In the genomic region with DNA sequence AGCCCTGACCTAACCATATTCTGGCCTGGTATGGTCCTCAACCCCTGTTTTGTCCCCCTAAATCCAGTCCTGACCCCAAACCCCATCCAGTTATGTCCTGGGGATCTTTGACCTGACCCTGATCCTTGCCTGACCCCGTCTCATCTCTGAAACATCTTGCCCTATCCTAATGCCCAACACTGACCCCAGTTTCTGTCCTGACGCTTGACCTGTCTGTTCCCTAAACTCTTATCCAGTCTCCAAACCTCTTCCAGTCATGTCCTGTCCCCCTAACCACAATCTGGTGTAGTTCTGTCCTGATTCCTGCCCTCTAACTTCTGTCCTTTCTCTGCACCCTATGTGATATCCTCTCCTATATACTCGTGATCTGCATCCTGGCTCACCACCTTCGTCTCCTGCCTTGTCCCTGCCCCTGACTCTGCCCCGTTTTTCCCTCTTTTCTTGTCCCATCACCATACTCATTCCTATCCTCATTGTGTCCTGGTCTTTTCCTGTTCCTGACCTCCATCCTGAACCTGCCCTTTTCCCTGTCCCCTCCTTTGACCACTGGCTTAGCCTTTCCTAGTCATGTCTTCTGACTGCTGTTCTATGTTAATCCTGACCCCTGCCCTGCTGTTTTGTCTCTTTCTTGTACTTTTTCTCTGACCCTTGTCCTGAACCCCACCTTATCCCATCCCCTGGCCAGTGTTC, we compare ENCODE assay signal across 9 cellular contexts. TPM values are rescaled to one million over a fixed set of nuclear protein-coding genes. Genes with fewer than 3 reads are reported as not detected.
DNase-seq lines count a peak whose midpoint lies in the region; ATAC-seq and TF ChIP-seq lines count a peak whose summit lies in the region.
"Had no signal": no experiment of that assay in that cellular context is flagged by ENCODE, and none has a peak within 500 bp of the region (broad histone marks: within the 10 kb centered on the region; RNA-seq: fewer than 3 reads in every experiment).

No MANE protein-coding gene starts in this region.

- ATAC-seq in GM18861 (IDR thresholded peaks at IDR 0.05; ENCODE audit: unreplicated experiment) = no peak
- ATAC-seq: HCT116 had no signal

- H3K36me3 ChIP-seq in adrenal gland (replicated peaks in 1 of 2) (no peaks in the 10 kb centered on the region), kidney epithelial cell (ENCODE audit: control insufficient read depth, insufficient read depth, low read length) (no peaks in the 10 kb centered on the region), stomach smooth muscle (ENCODE audit: control insufficient read depth in 2 of 2, insufficient read depth in 2 of 2, low read length in 2 of 2) (no peaks in the 10 kb centered on the region)

- peak overlapping the region; percentile 89 for H3K27ac Mint-ChIP-seq in T-helper 1 cell treated with Interleukin-12 subunit alpha and Interleukin-12 subunit beta and Interleukin-4 antibody, amounts not matched to agents 30 μg/mL and 1 μg/mL, for 36 hours

- TF ChIP-seq CTCF in adrenal gland (IDR thresholded peaks at IDR 0.05) = no peak
- TF ChIP-seq CTCF in kidney epithelial cell (IDR thresholded peaks at IDR 0.05; ENCODE audit: insufficient read depth, low read length, poor library complexity, severe bottlenecking) = no peak

- H3K9me3 ChIP-seq in adrenal gland (replicated peaks in 1 of 3) (no peaks in the 10 kb centered on the region), stomach smooth muscle (ENCODE audit: control insufficient read depth in 2 of 2, low read length in 2 of 2) (no peaks in the 10 kb centered on the region)

- H3K9ac ChIP-seq in stomach smooth muscle (ENCODE audit: low read length in 2 of 2) = peak overlapping the region; percentile 47 to 66

- WGBS in adrenal gland, 4 donors = 78 to 95% (median 85%) methylated on average over 5 of the region's 5 CpGs

- TF ChIP-seq POLR2A in adrenal gland (IDR thresholded peaks at IDR 0.05) = no peak

- H3K4me3 Mint-ChIP-seq in T-helper 1 cell treated with Interleukin-12 subunit alpha and Interleukin-12 subunit beta and Interleukin-4 antibody, amounts not matched to agents 30 μg/mL and 1 μg/mL, for 36 hours = peak overlapping the region; percentile 89

- H3K4me1 ChIP-seq in adrenal gland (replicated peaks in 1 of 2) (no peaks in the 10 kb centered on the region), stomach smooth muscle (ENCODE audit: control insufficient read depth, insufficient read depth, low read length) (peaks cover 11% of the 10 kb centered on the region)

- H3K27ac ChIP-seq in adrenal gland (peak overlapping the region in 4 of 5 donors; percentile 60 to 91 (median 72)), stomach smooth muscle (ENCODE audit: low read length) (peak overlapping the region; percentile 71)

- DNase-seq in T-helper 1 cell (no peak), adrenal gland (no peak), kidney epithelial cell (ENCODE audit: low read depth) (no peak), glomerular visceral epithelial cell (ENCODE audit: extremely low spot score) (no peak), HuH-7.5 (ENCODE audit: low spot score) (no peak)

- no peaks in the 10 kb centered on the region for H3K9me3 Mint-ChIP-seq in T-helper 1 cell treated with Interleukin-12 subunit alpha and Interleukin-12 subunit beta and Interleukin-4 antibody, amounts not matched to agents 30 μg/mL and 1 μg/mL, for 36 hours

- intact Hi-C loops in adrenal gland (cut with DNase I) = no loop called here

- H3K27me3 Mint-ChIP-seq in T-helper 1 cell treated with Interleukin-12 subunit alpha and Interleukin-12 subunit beta and Interleukin-4 antibody, amounts not matched to agents 30 μg/mL and 1 μg/mL, for 36 hours (ENCODE audit: low read depth) = no peaks in the 10 kb centered on the region

- no peaks in the 10 kb centered on the region for H3K27me3 ChIP-seq in adrenal gland
- H3K27me3 ChIP-seq in kidney epithelial cell (ENCODE audit: control insufficient read depth, insufficient read depth, low read length) = no peaks in the 10 kb centered on the region
- peaks cover 0 to 4% of the 10 kb centered on the region in 2 donors for H3K27me3 ChIP-seq in stomach smooth muscle (ENCODE audit: control insufficient read depth in 1 of 2, insufficient read depth in 2 of 2, low read length in 2 of 2)

- peaks cover 20% of the 10 kb centered on the region for H3K4me1 Mint-ChIP-seq in T-helper 1 cell treated with Interleukin-12 subunit alpha and Interleukin-12 subunit beta and Interleukin-4 antibody, amounts not matched to agents 30 μg/mL and 1 μg/mL, for 36 hours (ENCODE audit: low read depth)

- H3K4me3 ChIP-seq in adrenal gland (peak overlapping the region in 1 of 4 donors; percentile 79), kidney epithelial cell (ENCODE audit: low read depth, low read length) (peak overlapping the region; percentile 55), stomach smooth muscle (ENCODE audit: low read length in 2 of 2) (peak overlapping the region; percentile 59 to 66)

- H3K36me3 Mint-ChIP-seq in T-helper 1 cell treated with Interleukin-12 subunit alpha and Interleukin-12 subunit beta and Interleukin-4 antibody, amounts not matched to agents 30 μg/mL and 1 μg/mL, for 36 hours (ENCODE audit: low read depth) = peaks cover 9% of the 10 kb centered on the region

RNA-seq across cellular contexts. Expression of a gene that starts 4.6 kb away (rescaled TPM):
- total RNA-seq in adrenal gland (10 to 100 TPM in 1 of 8 donors, 1 to 10 TPM in 7; 1.7 to 30.6 (median 4.0) TPM), kidney epithelial cell (5.5 and 6.4 TPM in 2 replicates)
- 1 to 10 TPM; 1.1 to 8.2 (median 2.7) TPM for polyA plus RNA-seq in adrenal gland

RNA-seq across cellular contexts. Expression of a gene that starts 11.1 kb away (rescaled TPM):
- total RNA-seq in adrenal gland (100 to 1,000 TPM in 4 of 8 donors, 10 to 100 TPM in 4; 79.2 to 168 (median 97.6) TPM), kidney epithelial cell (55.6 and 63.3 TPM in 2 replicates)
- 10 to 100 TPM; 45.6 to 76.1 (median 65.9) TPM for polyA plus RNA-seq in adrenal gland

RNA-seq across cellular contexts. Expression of a gene that starts 19.6 kb away (rescaled TPM):
- total RNA-seq in adrenal gland = 10 to 100 TPM in 7 of 8 donors, 1 to 10 TPM in 1; 9.7 to 44.5 (median 35.8) TPM
- 100 to 1,000 TPM in 1 of 3 donors, 10 to 100 TPM in 2; 66.0 to 100 (median 85.5) TPM for polyA plus RNA-seq in adrenal gland
- 16.8 and 18.1 TPM in 2 replicates for total RNA-seq in kidney epithelial cell

RNA-seq across cellular contexts. Expression of a gene that starts 25.5 kb away (rescaled TPM):
- total RNA-seq in adrenal gland = 100 to 1,000 TPM in 6 of 8 donors, 10 to 100 TPM in 2; 73.4 to 139 (median 110) TPM
- polyA plus RNA-seq in adrenal gland = 100 to 1,000 TPM in 2 of 3 donors, 10 to 100 TPM in 1; 59.4 to 184 (median 170) TPM
- total RNA-seq in kidney epithelial cell = 115 and 117 TPM in 2 replicates

RNA-seq across cellular contexts. Expression of a gene that starts 52.2 kb away (rescaled TPM):
- 10 to 100 TPM; 27.4 to 60.3 (median 41.6) TPM for total RNA-seq in adrenal gland
- 10 to 100 TPM; 39.8 to 86.6 (median 44.1) TPM for polyA plus RNA-seq in adrenal gland
- 25.8 and 31.1 TPM in 2 replicates for total RNA-seq in kidney epithelial cell
